In the genomic region with DNA sequence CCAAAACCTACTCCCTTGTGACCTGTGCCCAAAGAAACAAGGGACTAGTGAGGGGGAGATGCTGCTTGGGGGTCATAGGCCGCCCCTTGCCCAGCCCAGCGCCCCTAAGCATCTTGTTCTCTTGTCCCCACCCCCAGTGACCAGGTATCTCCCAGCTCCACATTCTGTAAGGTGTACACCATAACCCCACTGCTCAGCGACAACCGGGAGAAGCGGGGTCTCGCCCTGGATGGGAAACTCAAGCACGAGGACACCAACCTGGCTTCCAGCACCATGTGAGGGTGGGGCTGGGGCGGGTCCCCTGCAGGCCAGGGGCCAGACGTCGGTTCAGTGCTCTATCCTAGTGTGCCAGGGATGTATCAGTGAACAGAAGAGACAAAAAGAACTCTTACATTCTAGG, we compare ENCODE assay signal across 14 cellular contexts. TPM values are rescaled to one million over a fixed set of nuclear protein-coding genes. Genes with fewer than 3 reads are reported as not detected.
A peak's percentile ranks its signal among the peaks of the same experiment; 100 is the strongest.
DNase-seq lines count a peak whose midpoint lies in the region; ATAC-seq and TF ChIP-seq lines count a peak whose summit lies in the region.
"Had no signal": no experiment of that assay in that cellular context is flagged by ENCODE, and none has a peak within 500 bp of the region (broad histone marks: within the 10 kb centered on the region; RNA-seq: fewer than 3 reads in every experiment).

No MANE protein-coding gene starts in this region.

- CTCF ChIA-PET in HEK293 (lab: Yijun Ruan, JAX), result interaction anchor here (0.8 kb wide), 1 partner anchor 162 kb away, joined by 3 read pairs; no protein-coding TSS in a partner anchor

- H3K4me3 ChIP-seq in HEK293 (ENCODE audit: low read depth, low read length) (no peak overlapping the region), mucosa of descending colon (no peak overlapping the region), MG63 (no peak overlapping the region)

- H3K9me3 Mint-ChIP-seq in activated naive CD8-positive, alpha-beta T cell treated with anti-CD3 and anti-CD28 coated beads, Interleukin-2, amount 10 ng/mL, durations not matched to agents 7 days and 5 days, result no peaks in the 10 kb centered on the region
- H3K9me3 Mint-ChIP-seq in activated naive CD8-positive, alpha-beta T cell treated with anti-CD3 and anti-CD28 coated beads for 36 hours, result no peaks in the 10 kb centered on the region

- no peak for ATAC-seq in activated naive CD8-positive, alpha-beta T cell treated with anti-CD3 and anti-CD28 coated beads, Interleukin-2, amount 10 ng/mL, durations not matched to agents 7 days and 5 days (ENCODE audit: low read depth)
- ATAC-seq in mucosa of descending colon (no peak), HG02678 (IDR thresholded peaks at IDR 0.05; ENCODE audit: unreplicated experiment) (no peak)

- peaks cover 31% of the 10 kb centered on the region for H3K4me1 ChIP-seq in HEK293 (ENCODE audit: control insufficient read depth, insufficient read depth, low read length)
- peaks cover 15% of the 10 kb centered on the region for H3K4me1 ChIP-seq in mucosa of descending colon (ENCODE audit: low read depth)

- H3K27ac ChIP-seq in HEK293 (ENCODE audit: extremely low read depth, low read depth, low read length), result peak overlapping the region; percentile 76

- no peak overlapping the region for H3K4me3 Mint-ChIP-seq in activated naive CD8-positive, alpha-beta T cell treated with anti-CD3 and anti-CD28 coated beads, Interleukin-2, amount 10 ng/mL, durations not matched to agents 7 days and 5 days
- H3K4me3 Mint-ChIP-seq in activated naive CD8-positive, alpha-beta T cell treated with anti-CD3 and anti-CD28 coated beads for 36 hours, result no peak overlapping the region

- H3K27me3 Mint-ChIP-seq in activated naive CD8-positive, alpha-beta T cell treated with anti-CD3 and anti-CD28 coated beads, Interleukin-2, amount 10 ng/mL, durations not matched to agents 7 days and 5 days, result no peaks in the 10 kb centered on the region
- no peaks in the 10 kb centered on the region for H3K27me3 Mint-ChIP-seq in activated naive CD8-positive, alpha-beta T cell treated with anti-CD3 and anti-CD28 coated beads for 36 hours

- POLR2A ChIA-PET in activated naive CD8-positive, alpha-beta T cell treated with anti-CD3 and anti-CD28 coated beads, Interleukin-2, amount 10 ng/mL, durations not matched to agents 7 days and 5 days (lab: Charles Lee), result interaction anchor here (0.7 to 1.5 kb wide), 2 partner anchors 11 to 990 kb away, joined by 4 to 6 read pairs; no protein-coding TSS in a partner anchor
- POLR2A ChIA-PET in HEK293 (lab: Yijun Ruan, JAX), result interaction anchor here (0.7 to 1.4 kb wide), 2 partner anchors 9 to 195 kb away, joined by 6 to 7 read pairs; a partner anchor contains a TSS

- TF ChIP-seq CTCF in HEK293 (tag by site-specific recombination; IDR thresholded peaks at IDR 0.05) (no peak), mucosa of descending colon (IDR thresholded peaks at IDR 0.05) (no peak)

- no peaks in the 10 kb centered on the region for H3K27me3 ChIP-seq in MG63

- H3K27ac Mint-ChIP-seq in activated naive CD8-positive, alpha-beta T cell treated with anti-CD3 and anti-CD28 coated beads, Interleukin-2, amount 10 ng/mL, durations not matched to agents 7 days and 5 days, result peak overlapping the region; percentile 62
- H3K27ac Mint-ChIP-seq in activated naive CD8-positive, alpha-beta T cell treated with anti-CD3 and anti-CD28 coated beads for 36 hours, result no peak overlapping the region

- H3K36me3 Mint-ChIP-seq in activated naive CD8-positive, alpha-beta T cell treated with anti-CD3 and anti-CD28 coated beads, Interleukin-2, amount 10 ng/mL, durations not matched to agents 7 days and 5 days, result peaks cover 43% of the 10 kb centered on the region
- peaks cover 20% of the 10 kb centered on the region for H3K36me3 Mint-ChIP-seq in activated naive CD8-positive, alpha-beta T cell treated with anti-CD3 and anti-CD28 coated beads for 36 hours

- H3K36me3 ChIP-seq in HEK293 (ENCODE audit: control insufficient read depth in 2 of 2, insufficient read depth in 1 of 2, low read length in 2 of 2), result peaks cover 4 to 59% of the 10 kb centered on the region in 2 experiments; a peak in 2 of 3 replicates
- no peaks in the 10 kb centered on the region for H3K36me3 ChIP-seq in mucosa of descending colon (ENCODE audit: low read depth)
- H3K36me3 ChIP-seq in MG63, result no peaks in the 10 kb centered on the region

- intact Hi-C loops in mucosa of descending colon (cut with DNase I, micrococcal nuclease), result no loop called here
- intact Hi-C loops in head of caudate nucleus (cut with DNase I), result no loop called here

- DNase-seq in activated naive CD8-positive, alpha-beta T cell treated with anti-CD3 and anti-CD28 coated beads, Interleukin-2, amount 10 ng/mL, durations not matched to agents 7 days and 5 days, result no peak
- no peak for DNase-seq in activated naive CD8-positive, alpha-beta T cell treated with anti-CD3 and anti-CD28 coated beads for 36 hours
- DNase-seq in mucosa of descending colon (peak in 2 of 3 donors; percentile 25 to 46), MG63 (no peak), head of caudate nucleus (no peak)
- DNase-seq: COR-L47, IMR-90, Kasumi-1, NCI-H187 treated with DMSO at 0.1 percent for 48 hours, NCI-H446 treated with DMSO at 0.1 percent for 48 hours, NCI-H748 treated with DMSO at 0.1 percent for 48 hours, Right ventricle myocardium superior had no signal

- no peaks in the 10 kb centered on the region for H3K9me3 ChIP-seq in HEK293 (ENCODE audit: control insufficient read depth, insufficient read depth, low read depth, low read length)
- H3K9me3 ChIP-seq in mucosa of descending colon, result no peaks in the 10 kb centered on the region
- H3K9me3 ChIP-seq in MG63, result no peaks in the 10 kb centered on the region

- peaks cover 33% of the 10 kb centered on the region for H3K4me1 Mint-ChIP-seq in activated naive CD8-positive, alpha-beta T cell treated with anti-CD3 and anti-CD28 coated beads, Interleukin-2, amount 10 ng/mL, durations not matched to agents 7 days and 5 days
- peaks cover 22% of the 10 kb centered on the region for H3K4me1 Mint-ChIP-seq in activated naive CD8-positive, alpha-beta T cell treated with anti-CD3 and anti-CD28 coated beads for 36 hours

TF ChIP-seq in HEK293, 187 proteins besides CTCF, POLR2A, EP300 and RAD21 (continues in another document):
- no peak for TF ChIP-seq ZNF132 (tag by site-specific recombination; IDR thresholded peaks at IDR 0.05; ENCODE audit: borderline replicate concordance)
- no peak for TF ChIP-seq ZNF544 (tag by site-specific recombination; IDR thresholded peaks at IDR 0.05)
- TF ChIP-seq ZNF341 (tag by site-specific recombination; IDR thresholded peaks at IDR 0.05; ENCODE audit: low read depth), result no peak
- TF ChIP-seq GLI2 (tag by site-specific recombination; IDR thresholded peaks at IDR 0.05; ENCODE audit: borderline replicate concordance, low read depth), result no peak
- no peak for TF ChIP-seq ZNF76 (tag by site-specific recombination; IDR thresholded peaks at IDR 0.05; ENCODE audit: borderline replicate concordance, low read depth)
- no peak for TF ChIP-seq ZNF184 (tag by site-specific recombination; IDR thresholded peaks at IDR 0.05)
- TF ChIP-seq, protein P1, sequence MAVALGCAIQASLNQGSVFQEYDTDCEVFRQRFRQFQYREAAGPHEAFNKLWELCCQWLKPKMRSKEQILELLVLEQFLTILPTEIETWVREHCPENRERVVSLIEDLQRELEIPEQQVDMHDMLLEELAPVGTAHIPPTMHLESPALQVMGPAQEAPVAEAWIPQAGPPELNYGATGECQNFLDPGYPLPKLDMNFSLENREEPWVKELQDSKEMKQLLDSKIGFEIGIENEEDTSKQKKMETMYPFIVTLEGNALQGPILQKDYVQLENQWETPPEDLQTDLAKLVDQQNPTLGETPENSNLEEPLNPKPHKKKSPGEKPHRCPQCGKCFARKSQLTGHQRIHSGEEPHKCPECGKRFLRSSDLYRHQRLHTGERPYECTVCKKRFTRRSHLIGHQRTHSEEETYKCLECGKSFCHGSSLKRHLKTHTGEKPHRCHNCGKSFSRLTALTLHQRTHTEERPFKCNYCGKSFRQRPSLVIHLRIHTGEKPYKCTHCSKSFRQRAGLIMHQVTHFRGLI (tag by site-specific recombination; IDR thresholded peaks at IDR 0.05), result no peak
- no peak for TF ChIP-seq ZNF521 (tag by site-specific recombination; IDR thresholded peaks at IDR 0.05)
- no peak for TF ChIP-seq ZNF19 (tag by site-specific recombination; IDR thresholded peaks at IDR 0.05; ENCODE audit: low read depth)

RNA-seq across cellular contexts. Expression of a gene that starts 8.7 kb away (rescaled TPM):
- 100 to 1,000 TPM; 325 to 330 TPM for total RNA-seq in activated naive CD8-positive, alpha-beta T cell treated with anti-CD3 and anti-CD28 coated beads, Interleukin-2, amount 10 ng/mL, durations not matched to agents 7 days and 5 days
- total RNA-seq in activated naive CD8-positive, alpha-beta T cell treated with anti-CD3 and anti-CD28 coated beads for 36 hours, result 100 to 1,000 TPM; 161 to 170 TPM
- 10 to 100 TPM; 29.7 to 56.5 (median 49.9) TPM for total RNA-seq in mucosa of descending colon
- 5.7 and 10.5 TPM in 2 replicates for total RNA-seq in MG63 (2014; rRNA removed; shearing (Covaris generic); ENCODE audit: low replicate concordance)

RNA-seq across cellular contexts. Expression of a gene that starts 12.1 kb away (rescaled TPM):
- 10 to 100 TPM; 29.4 to 32.2 TPM for total RNA-seq in activated naive CD8-positive, alpha-beta T cell treated with anti-CD3 and anti-CD28 coated beads, Interleukin-2, amount 10 ng/mL, durations not matched to agents 7 days and 5 days
- 10 to 100 TPM; 18.3 to 21.0 TPM for total RNA-seq in activated naive CD8-positive, alpha-beta T cell treated with anti-CD3 and anti-CD28 coated beads for 36 hours
- total RNA-seq in mucosa of descending colon, result 10 to 100 TPM; 21.4 to 28.3 (median 22.2) TPM
- total RNA-seq in MG63 (2014; rRNA removed; shearing (Covaris generic); ENCODE audit: low replicate concordance), result 13.2 and 19.4 TPM in 2 replicates

RNA-seq across cellular contexts. Expression of a gene that starts 15.2 kb away (rescaled TPM):
- 10 to 100 TPM; 73.8 to 74.7 TPM for total RNA-seq in activated naive CD8-positive, alpha-beta T cell treated with anti-CD3 and anti-CD28 coated beads, Interleukin-2, amount 10 ng/mL, durations not matched to agents 7 days and 5 days
- 100 to 1,000 TPM; 110 to 122 TPM for total RNA-seq in activated naive CD8-positive, alpha-beta T cell treated with anti-CD3 and anti-CD28 coated beads for 36 hours
- 10 to 100 TPM; 30.1 to 51.2 (median 35.6) TPM for total RNA-seq in mucosa of descending colon
- 13.6 and 15.7 TPM in 2 replicates for total RNA-seq in MG63 (2014; rRNA removed; shearing (Covaris generic); ENCODE audit: low replicate concordance)

RNA-seq across cellular contexts. Expression of a gene that starts 20.5 kb away (rescaled TPM):
- total RNA-seq in activated naive CD8-positive, alpha-beta T cell treated with anti-CD3 and anti-CD28 coated beads, Interleukin-2, amount 10 ng/mL, durations not matched to agents 7 days and 5 days, result under 1 TPM in 1 of 2 experiments, not detected in 1; 0.17 TPM
- not detected for total RNA-seq in activated naive CD8-positive, alpha-beta T cell treated with anti-CD3 and anti-CD28 coated beads for 36 hours
- 1 to 10 TPM; 1.2 to 1.4 (median 1.3) TPM for total RNA-seq in mucosa of descending colon
- total RNA-seq in MG63 (2014; rRNA removed; shearing (Covaris generic); ENCODE audit: low replicate concordance), result 0.30 and 0.33 TPM in 2 replicates
- total RNA-seq: IMR-90, Right ventricle myocardium superior had no signal

RNA-seq across cellular contexts. Expression of a gene that starts 20.6 kb away (rescaled TPM):
- 1 to 10 TPM; 2.7 to 3.0 TPM for total RNA-seq in activated naive CD8-positive, alpha-beta T cell treated with anti-CD3 and anti-CD28 coated beads, Interleukin-2, amount 10 ng/mL, durations not matched to agents 7 days and 5 days
- total RNA-seq in activated naive CD8-positive, alpha-beta T cell treated with anti-CD3 and anti-CD28 coated beads for 36 hours, result 1 to 10 TPM; 2.0 to 3.3 TPM
- 10 to 100 TPM; 20.3 to 41.9 (median 30.2) TPM for total RNA-seq in mucosa of descending colon
- total RNA-seq in MG63 (2014; rRNA removed; shearing (Covaris generic); ENCODE audit: low replicate concordance), result 1.8 and 3.7 TPM in 2 replicates

Comparison
In these comparisons a context has a peak if more than half of its experiments do, and no peak if none do; other contexts are left out.
1. DNase-seq: peak in mucosa of descending colon (2 of 3); none in activated naive CD8-positive, alpha-beta T cell treated with anti-CD3 and anti-CD28 coated beads, Interleukin-2, amount 10 ng/mL, durations not matched to agents 7 days and 5 days (single experiment), activated naive CD8-positive, alpha-beta T cell treated with anti-CD3 and anti-CD28 coated beads for 36 hours (single experiment), MG63 (single experiment) and head of caudate nucleus (0 of 42).